In genomic region chr10:118080817-118081216, GRCh38 we compare ENCODE assay signal across 31 cellular contexts.
"Had no signal": no experiment of that assay in that cellular context is flagged by ENCODE, and none has a peak within 500 bp of the region (broad histone marks: within the 10 kb centered on the region; RNA-seq: fewer than 3 reads in every experiment).

No MANE protein-coding gene starts in this region.

- H3K4me3 ChIP-seq: neural progenitor cell, ovary, psoas muscle, skin epidermis, smooth muscle cell, spleen, suprapubic skin, testis, tibial artery, transverse colon, upper lobe of right lung, uterus had no signal

- H3K27ac ChIP-seq: neural progenitor cell, ovary, parathyroid adenoma, psoas muscle, skin epidermis, spleen, suprapubic skin, testis, tibial artery, transverse colon, upper lobe of right lung, uterus had no signal

- H3K4me1 ChIP-seq: parathyroid adenoma, psoas muscle, spleen, suprapubic skin, testis, tibial artery, transverse colon, upper lobe of right lung, uterus had no signal

- H3K4me1 Mint-ChIP-seq: natural killer cell; neural progenitor cell; stimulated activated memory B cell treated with anti-CD40 and anti-IgM and Interleukin-4, amounts not matched to agents 10 μg/mL and 1 μg/mL and 100 μg/mL, for 72 hours; stimulated activated naive CD8-positive, alpha-beta T cell treated with anti-CD3 and anti-CD28 coated beads, Interleukin-15, amount 100 ng/mL, for 72 hours had no signal

- DNase-seq: natural killer cell; occipital lobe; ovary; posterior cingulate gyrus; psoas muscle; right cardiac atrium; spleen; stimulated activated CD4-positive, alpha-beta T cell treated with anti-CD3 and anti-CD28 coated beads, Interleukin-12 subunit alpha, Interleukin-12 subunit beta, amount 100 ng/mL, for 4 hours; stimulated activated CD4-positive, alpha-beta T cell treated with anti-CD3 and anti-CD28 coated beads, Interleukin-1b, Interleukin-23, amount 100 ng/mL, for 48 hours; stimulated activated CD4-positive, alpha-beta T cell treated with anti-CD3 and anti-CD28 coated beads, Interleukin-4, amount 100 ng/mL, for 1 hour; stimulated activated CD4-positive, alpha-beta T cell treated with anti-CD3 and anti-CD28 coated beads, Interleukin-4, amount 100 ng/mL, for 4 hours; stimulated activated CD8-positive, alpha-beta memory T cell treated with anti-CD3 and anti-CD28 coated beads, Interleukin-4, amount 100 ng/mL, for 48 hours; stimulated activated naive CD4-positive, alpha-beta T cell; stimulated activated naive CD8-positive, alpha-beta T cell treated with anti-CD3 and anti-CD28 coated beads, Interleukin-15, amount 100 ng/mL, for 72 hours; stimulated activated naive CD8-positive, alpha-beta T cell treated with anti-CD3 and anti-CD28 coated beads, Interleukin-15, Interleukin-2, amounts not matched to agents 100 U/mL and 50 U/mL, for 24 hours; substantia nigra; testis; tibial artery; transverse colon; upper lobe of right lung; uterus had no signal

- H3K36me3 Mint-ChIP-seq: natural killer cell; stimulated activated memory B cell treated with anti-CD40 and anti-IgM and Interleukin-4, amounts not matched to agents 10 μg/mL and 1 μg/mL and 100 μg/mL, for 72 hours; type B pancreatic cell had no signal

- H3K4me2 ChIP-seq: smooth muscle cell had no signal

- H3K27me3 ChIP-seq: neural progenitor cell, ovary, suprapubic skin, testis, tibial artery, transverse colon, upper lobe of right lung, uterus had no signal

- H3K36me3 ChIP-seq: neural progenitor cell, ovary, spleen, suprapubic skin, tibial artery, transverse colon, upper lobe of right lung, uterus had no signal

- H3K79me2 ChIP-seq: parathyroid adenoma had no signal

- H3K9ac ChIP-seq: neural progenitor cell, parathyroid adenoma had no signal

- H3K27me3 Mint-ChIP-seq: progenitor cell of endocrine pancreas, type B pancreatic cell had no signal

- H3K9me3 ChIP-seq: ovary, psoas muscle, suprapubic skin, testis, transverse colon, upper lobe of right lung had no signal

- H3K27ac Mint-ChIP-seq: natural killer cell; nephron; neural progenitor cell; progenitor cell of endocrine pancreas; stimulated activated memory B cell treated with anti-CD40 and anti-IgM and Interleukin-4, amounts not matched to agents 10 μg/mL and 1 μg/mL and 100 μg/mL, for 72 hours; stimulated activated naive CD8-positive, alpha-beta T cell treated with anti-CD3 and anti-CD28 coated beads, Interleukin-15, amount 100 ng/mL, for 72 hours; type B pancreatic cell had no signal

- ATAC-seq: natural killer cell; psoas muscle; right cardiac atrium; sciatic nerve; stimulated activated memory B cell treated with anti-CD40 and anti-IgM and Interleukin-4, amounts not matched to agents 10 μg/mL and 1 μg/mL and 100 μg/mL, for 72 hours; stimulated activated naive CD8-positive, alpha-beta T cell treated with anti-CD3 and anti-CD28 coated beads, Interleukin-15, amount 100 ng/mL, for 72 hours; stimulated activated naive CD8-positive, alpha-beta T cell treated with anti-CD3 and anti-CD28 coated beads, Interleukin-15, Interleukin-2, amounts not matched to agents 100 U/mL and 50 U/mL, for 24 hours; upper lobe of right lung had no signal

- H2AFZ ChIP-seq: neural progenitor cell, parathyroid adenoma had no signal

- H3K4me3 Mint-ChIP-seq: natural killer cell; nephron; neural progenitor cell; stimulated activated memory B cell treated with anti-CD40 and anti-IgM and Interleukin-4, amounts not matched to agents 10 μg/mL and 1 μg/mL and 100 μg/mL, for 72 hours; stimulated activated naive CD8-positive, alpha-beta T cell treated with anti-CD3 and anti-CD28 coated beads, Interleukin-15, amount 100 ng/mL, for 72 hours; type B pancreatic cell had no signal
